Comparison of ENCODE assay signal across 19 cellular contexts in the genomic region with DNA sequence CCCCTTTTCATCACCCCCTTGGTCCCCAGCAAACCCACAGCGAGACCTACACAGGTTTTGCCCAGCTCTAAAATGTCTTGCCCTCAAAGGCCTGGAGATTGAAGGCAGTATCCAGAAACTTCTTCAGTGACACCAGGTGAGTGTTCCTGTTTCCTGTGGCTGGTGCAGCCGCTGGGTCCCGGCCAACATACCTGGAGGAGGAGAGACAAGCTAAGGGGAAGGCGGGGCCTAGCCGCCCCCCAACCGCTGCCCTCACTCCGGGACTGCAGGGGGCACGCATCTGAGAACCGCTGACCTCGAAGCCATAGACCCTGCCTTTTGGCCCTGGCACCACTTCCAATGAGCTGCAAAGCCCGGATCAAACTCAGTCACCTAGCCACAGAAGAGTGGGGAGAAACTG. TPM values are rescaled to one million over a fixed set of nuclear protein-coding genes. Genes with fewer than 3 reads are reported as not detected.
DNase-seq lines count a peak whose midpoint lies in the region; ATAC-seq, FAIRE-seq and TF ChIP-seq lines count a peak whose summit lies in the region.
"Had no signal": no experiment of that assay in that cellular context is flagged by ENCODE, and none has a peak within 500 bp of the region (broad histone marks: within the 10 kb centered on the region; RNA-seq: fewer than 3 reads in every experiment).

No MANE protein-coding gene starts in this region.

- H3K4me3 ChIP-seq in lung (no peak overlapping the region), kidney (ENCODE audit: low read length in 2 of 2) (no peak overlapping the region)
- H3K4me3 ChIP-seq: BLaER1 treated with 17β-estradiol and CSF1 and Interleukin-3, amounts not matched to agents 10 nM and 100 nM had no signal

- no peak overlapping the region for H3K9ac ChIP-seq in kidney (ENCODE audit: low read length in 2 of 2)
- H3K9ac ChIP-seq: BLaER1 treated with 17β-estradiol and CSF1 and Interleukin-3, amounts not matched to agents 10 nM and 100 nM had no signal

- DNase-seq in cardiac septum (ENCODE audit: low spot score) (peak; percentile 68), left ventricle myocardium superior (no peak), lung (ENCODE audit: low spot score) (peak; percentile 27), mucosa of gallbladder (ENCODE audit: low spot score) (no peak), kidney (no peak)
- DNase-seq: 8988T; ACHN; CD4-positive, CD25-positive, alpha-beta regulatory T cell; DND-41; GDM1; IMR-90; KBM-7 had no signal

- ATAC-seq in left ventricle myocardium superior (no peak), lung (ENCODE audit: insufficient read depth, low FRiP score) (no peak), HG02973 (IDR thresholded peaks at IDR 0.05; ENCODE audit: unreplicated experiment) (no peak)

- H3K4me1 ChIP-seq in lung (ENCODE audit: control insufficient read depth in 2 of 2, insufficient read depth in 2 of 2, low read length in 2 of 2) (peaks cover 0 to 2% of the 10 kb centered on the region in 2 donors), kidney (ENCODE audit: control insufficient read depth in 1 of 2, insufficient read depth in 1 of 2, low read depth in 1 of 2, low read length in 2 of 2) (no peaks in the 10 kb centered on the region)

- intact Hi-C loops in cardiac septum (cut with DNase I), result no loop called here
- intact Hi-C loops in left ventricle myocardium superior (cut with micrococcal nuclease), result no loop called here
- intact Hi-C loops in kidney (cut with DNase I), result no loop called here

- TF ChIP-seq CTCF in VCaP (conservative IDR thresholded peaks at IDR 0.05) (no peak), lung (IDR thresholded peaks at IDR 0.05; ENCODE audit: control extremely low read depth, extremely low read depth) (no peak), kidney (IDR thresholded peaks at IDR 0.05; ENCODE audit: borderline replicate concordance, extremely low read depth, insufficient read depth) (no peak)

- peak overlapping the region; percentile 81 for H3K27ac ChIP-seq in VCaP
- no peak overlapping the region for H3K27ac ChIP-seq in lung (ENCODE audit: low read depth in 1 of 2, low read length in 1 of 2)
- H3K27ac ChIP-seq in kidney (ENCODE audit: low read depth in 2 of 2, low read length in 2 of 2), result no peak overlapping the region
- H3K27ac ChIP-seq: BLaER1 treated with 17β-estradiol and CSF1 and Interleukin-3, amounts not matched to agents 10 nM and 100 nM had no signal

- H3K9me3 ChIP-seq in lung (ENCODE audit: control insufficient read depth in 2 of 2, insufficient read depth in 1 of 2, low read length in 1 of 2) (no peaks in the 10 kb centered on the region), kidney (ENCODE audit: control insufficient read depth in 1 of 2, low read length in 2 of 2) (no peaks in the 10 kb centered on the region)
- H3K9me3 ChIP-seq: BLaER1 treated with 17β-estradiol and CSF1 and Interleukin-3, amounts not matched to agents 10 nM and 100 nM had no signal

- H3K27me3 ChIP-seq in lung (ENCODE audit: control insufficient read depth, insufficient read depth), result no peaks in the 10 kb centered on the region
- H3K27me3 ChIP-seq: BLaER1 treated with 17β-estradiol and CSF1 and Interleukin-3, amounts not matched to agents 10 nM and 100 nM had no signal

- H3K36me3 ChIP-seq in lung (ENCODE audit: control insufficient read depth in 2 of 2, insufficient read depth in 2 of 2, low read length in 2 of 2) (no peaks in the 10 kb centered on the region), kidney (ENCODE audit: control insufficient read depth in 1 of 2, insufficient read depth in 2 of 2, low read length in 2 of 2) (peaks cover 26 to 34% of the 10 kb centered on the region in 2 donors)
- H3K36me3 ChIP-seq: BLaER1 treated with 17β-estradiol and CSF1 and Interleukin-3, amounts not matched to agents 10 nM and 100 nM had no signal

- WGBS in lung, 2 donors, result 68% methylated on average over 11 of the region's 11 CpGs

- FAIRE-seq in kidney (lab: Jason Lieb, UNC), result no peak
- FAIRE-seq: GM12892, GM19239 had no signal

RNA-seq across cellular contexts. Expression of gene OGDHL, which starts 27.0 kb away (rescaled TPM):
- total RNA-seq in cardiac septum (11.5 TPM), left ventricle myocardium superior (4.1 TPM), lung (under 1 TPM; 0.14 to 0.86 TPM), mucosa of gallbladder (5.3 TPM), kidney (82.8 TPM)
- polyA plus RNA-seq in lung (under 1 TPM; 0.06 to 0.16 TPM), kidney (ENCODE audit: insufficient read depth, low read depth, low replicate concordance) (247 TPM)
- total RNA-seq: CD4-positive, CD25-positive, alpha-beta regulatory T cell had no signal
- polyA plus RNA-seq: CD4-positive, CD25-positive, alpha-beta regulatory T cell had no signal

RNA-seq across cellular contexts. Expression of gene C10orf53, which starts 55.7 kb away (rescaled TPM):
- total RNA-seq in cardiac septum (not detected), left ventricle myocardium superior (not detected), lung (under 1 TPM; 0.09 to 0.11 TPM), mucosa of gallbladder (not detected), kidney (not detected)
- polyA plus RNA-seq in lung (not detected), kidney (ENCODE audit: insufficient read depth, low read depth, low replicate concordance) (not detected)
- total RNA-seq: CD4-positive, CD25-positive, alpha-beta regulatory T cell; H4; HT-29; IMR-90 had no signal
- polyA plus RNA-seq: CD4-positive, CD25-positive, alpha-beta regulatory T cell; IMR-90 had no signal

Comparison
In these comparisons a context has a peak if more than half of its experiments do, and no peak if none do; other contexts are left out.
1. DNase-seq: peak in cardiac septum (single experiment) and lung (single experiment); none in left ventricle myocardium superior (single experiment), mucosa of gallbladder (single experiment) and kidney (single experiment).